ENCODE assay signal across 8 cellular contexts in the genomic region with DNA sequence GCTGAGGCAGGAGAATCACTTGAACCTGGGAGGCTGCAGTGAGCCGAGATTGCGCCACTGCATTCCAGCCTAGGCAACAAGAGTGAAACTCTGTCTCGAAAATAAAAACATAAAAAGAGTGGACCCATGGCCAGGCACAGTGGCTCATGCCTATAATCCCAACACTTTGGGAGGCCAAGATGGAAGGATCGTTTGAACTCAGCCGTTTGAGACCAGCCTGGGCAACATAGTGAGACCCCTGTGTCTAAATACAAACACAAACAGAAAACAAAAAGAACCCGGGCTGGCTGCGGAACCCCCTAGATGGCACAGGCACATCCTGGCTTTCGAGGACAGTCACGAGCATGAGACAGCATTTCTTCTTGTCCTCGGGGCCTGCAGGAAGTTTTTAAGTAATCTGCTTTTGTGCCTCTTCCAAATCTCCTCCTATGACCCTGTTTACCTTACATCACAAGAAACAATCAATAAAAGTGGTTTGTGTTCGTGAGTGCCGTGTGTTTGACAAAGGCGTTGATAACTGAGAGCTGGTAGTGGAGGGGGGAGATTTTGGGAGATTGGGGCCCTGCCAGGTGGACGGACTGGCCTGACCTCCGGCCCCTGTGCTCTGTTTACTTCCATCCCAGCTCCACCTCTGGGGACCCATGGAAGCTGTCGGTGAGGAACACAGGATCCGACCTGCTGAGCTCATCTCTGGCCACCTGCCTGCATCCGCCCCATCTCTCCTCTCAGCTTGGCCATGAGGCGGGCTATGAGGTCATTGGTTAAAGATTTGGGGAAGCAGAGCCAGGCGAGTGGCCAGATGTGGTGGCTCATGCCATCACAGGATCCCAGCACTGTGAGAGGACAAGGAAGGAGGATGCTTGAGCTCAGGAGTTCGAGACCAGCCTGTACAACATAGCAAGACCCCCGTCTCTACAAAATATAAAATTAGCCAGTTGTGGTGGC. TPM values are rescaled to one million over a fixed set of nuclear protein-coding genes. Genes with fewer than 3 reads are reported as not detected.
A peak's percentile ranks its signal among the peaks of the same experiment; 100 is the strongest.
DNase-seq lines count a peak whose midpoint lies in the region; ATAC-seq and TF ChIP-seq lines count a peak whose summit lies in the region.

No MANE protein-coding gene starts in this region.

- peaks cover 6% of the 10 kb centered on the region for H3K4me1 ChIP-seq in prostate gland (replicated peaks)

- H3K27me3 ChIP-seq in prostate gland (replicated peaks; ENCODE audit: insufficient read depth) = no peaks in the 10 kb centered on the region

- H3K4me3 ChIP-seq in fibroblast of pulmonary artery (replicated peaks; ENCODE audit: low read depth, low read length) (no peak overlapping the region), prostate gland (no peak overlapping the region)

- peak; percentile 68 for DNase-seq in ELR (ENCODE audit: low read depth)
- peak; percentile 85 for DNase-seq in fibroblast of pulmonary artery (ENCODE audit: low read depth)
- DNase-seq in prostate gland (ENCODE audit: low spot score) = peak; percentile 94
- DNase-seq in G401 (ENCODE audit: low spot score) = no peak
- no peak for DNase-seq in NCI-H82 treated with DMSO at 0.1 percent for 48 hours (lab: John Stamatoyannopoulos, UW; ENCODE audit: unreplicated experiment)

- intact Hi-C loops in prostate gland (cut with DNase I) = no loop called here

- peak; percentile 7 for TF ChIP-seq POLR2A in prostate gland (IDR thresholded peaks at IDR 0.05)

- H3K27ac ChIP-seq in prostate gland = peak overlapping the region; percentile 83 to 86

- H3K36me3 ChIP-seq in prostate gland = no peaks in the 10 kb centered on the region

- no peaks in the 10 kb centered on the region for H3K9me3 ChIP-seq in prostate gland

- WGBS in prostate gland = 25% methylated on average over 22 of the region's 22 CpGs

- in situ Hi-C loops in G401 (cut with HindIII; ENCODE audit: low sequenced_read_pairs) = no loop called here

- TF ChIP-seq CTCF in fibroblast of pulmonary artery (IDR thresholded peaks at IDR 0.05; ENCODE audit: low read length, missing control alignments) (no peak), prostate gland (IDR thresholded peaks at IDR 0.05) (peak in 1 of 4 experiments; percentile 29)

- ATAC-seq in HG03565 (IDR thresholded peaks at IDR 0.05; ENCODE audit: unreplicated experiment) (no peak), HG02623 (IDR thresholded peaks at IDR 0.05; ENCODE audit: unreplicated experiment) (no peak)

TF ChIP-seq in PFSK-1, 5 proteins besides CTCF, POLR2A, EP300 and RAD21:
- TF ChIP-seq, protein P1, sequence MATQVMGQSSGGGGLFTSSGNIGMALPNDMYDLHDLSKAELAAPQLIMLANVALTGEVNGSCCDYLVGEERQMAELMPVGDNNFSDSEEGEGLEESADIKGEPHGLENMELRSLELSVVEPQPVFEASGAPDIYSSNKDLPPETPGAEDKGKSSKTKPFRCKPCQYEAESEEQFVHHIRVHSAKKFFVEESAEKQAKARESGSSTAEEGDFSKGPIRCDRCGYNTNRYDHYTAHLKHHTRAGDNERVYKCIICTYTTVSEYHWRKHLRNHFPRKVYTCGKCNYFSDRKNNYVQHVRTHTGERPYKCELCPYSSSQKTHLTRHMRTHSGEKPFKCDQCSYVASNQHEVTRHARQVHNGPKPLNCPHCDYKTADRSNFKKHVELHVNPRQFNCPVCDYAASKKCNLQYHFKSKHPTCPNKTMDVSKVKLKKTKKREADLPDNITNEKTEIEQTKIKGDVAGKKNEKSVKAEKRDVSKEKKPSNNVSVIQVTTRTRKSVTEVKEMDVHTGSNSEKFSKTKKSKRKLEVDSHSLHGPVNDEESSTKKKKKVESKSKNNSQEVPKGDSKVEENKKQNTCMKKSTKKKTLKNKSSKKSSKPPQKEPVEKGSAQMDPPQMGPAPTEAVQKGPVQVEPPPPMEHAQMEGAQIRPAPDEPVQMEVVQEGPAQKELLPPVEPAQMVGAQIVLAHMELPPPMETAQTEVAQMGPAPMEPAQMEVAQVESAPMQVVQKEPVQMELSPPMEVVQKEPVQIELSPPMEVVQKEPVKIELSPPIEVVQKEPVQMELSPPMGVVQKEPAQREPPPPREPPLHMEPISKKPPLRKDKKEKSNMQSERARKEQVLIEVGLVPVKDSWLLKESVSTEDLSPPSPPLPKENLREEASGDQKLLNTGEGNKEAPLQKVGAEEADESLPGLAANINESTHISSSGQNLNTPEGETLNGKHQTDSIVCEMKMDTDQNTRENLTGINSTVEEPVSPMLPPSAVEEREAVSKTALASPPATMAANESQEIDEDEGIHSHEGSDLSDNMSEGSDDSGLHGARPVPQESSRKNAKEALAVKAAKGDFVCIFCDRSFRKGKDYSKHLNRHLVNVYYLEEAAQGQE (IDR thresholded peaks at IDR 0.05; ENCODE audit: insufficient read depth in 1 of 2, low read depth in 2 of 2, low read length in 2 of 2) = no peak
- TF ChIP-seq TAF1 (IDR thresholded peaks at IDR 0.05; ENCODE audit: borderline replicate concordance, insufficient read depth, low read length) (no peak), FOXP2 (optimal IDR thresholded peaks at IDR 0.05; ENCODE audit: borderline replicate concordance, extremely low read depth, extremely low read length, insufficient read depth) (peak; percentile 83), POLR2AphosphoS5 (IDR thresholded peaks at IDR 0.05; ENCODE audit: low read depth, low read length) (no peak), SIN3A (IDR thresholded peaks at IDR 0.05; ENCODE audit: borderline replicate concordance, insufficient read depth, low read length) (no peak)

RNA-seq across cellular contexts. Expression of a gene that starts 5.9 kb away (rescaled TPM):
- polyA plus RNA-seq in PFSK-1 (2012; ENCODE audit: insufficient read length, low read depth) = 339 TPM
- total RNA-seq in prostate gland = 100 to 1,000 TPM in 1 of 2 donors, 10 to 100 TPM in 1; 49.6 to 136 TPM
- 143 and 217 TPM in 2 replicates for total RNA-seq in G401 (2014; rRNA removed; shearing (Covaris generic))

RNA-seq across cellular contexts. Expression of a gene that starts 17.3 kb away (rescaled TPM):
- not detected for polyA plus RNA-seq in PFSK-1 (2012; ENCODE audit: insufficient read length, low read depth)
- total RNA-seq in prostate gland = 1 to 10 TPM; 1.6 to 5.5 TPM
- not detected in 2 replicates for total RNA-seq in G401 (2014; rRNA removed; shearing (Covaris generic))

RNA-seq across cellular contexts. Expression of a gene that starts 39.1 kb away (rescaled TPM):
- polyA plus RNA-seq in PFSK-1 (2012; ENCODE audit: insufficient read length, low read depth) = 167 TPM
- 100 to 1,000 TPM in 1 of 2 donors, 10 to 100 TPM in 1; 71.5 to 120 TPM for total RNA-seq in prostate gland
- total RNA-seq in G401 (2014; rRNA removed; shearing (Covaris generic)) = 272 and 351 TPM in 2 replicates

RNA-seq across cellular contexts. Expression of a gene that starts 39.7 kb away (rescaled TPM):
- polyA plus RNA-seq in PFSK-1 (2012; ENCODE audit: insufficient read length, low read depth) = 10.6 TPM
- total RNA-seq in prostate gland = 10 to 100 TPM; 18.0 to 37.3 TPM
- total RNA-seq in G401 (2014; rRNA removed; shearing (Covaris generic)) = 6.5 and 14.1 TPM in 2 replicates

RNA-seq across cellular contexts. Expression of a gene that starts 57.2 kb away (rescaled TPM):
- polyA plus RNA-seq in PFSK-1 (2012; ENCODE audit: insufficient read length, low read depth) = 257 TPM
- 100 to 1,000 TPM; 157 to 215 TPM for total RNA-seq in prostate gland
- total RNA-seq in G401 (2014; rRNA removed; shearing (Covaris generic)) = 539 and 749 TPM in 2 replicates

Comparison
In these comparisons a context has a peak if more than half of its experiments do, and no peak if none do; other contexts are left out.
1. DNase-seq: peak in ELR (single experiment), fibroblast of pulmonary artery (single experiment) and prostate gland (single experiment); none in G401 (single experiment) and NCI-H82 treated with DMSO at 0.1 percent for 48 hours (single experiment).